In genomic region chr5:127072861-127073846, GRCh38 we compare ENCODE assay signal across 8 cellular contexts. TPM values are rescaled to one million over a fixed set of nuclear protein-coding genes. Genes with fewer than 3 reads are reported as not detected.
A peak's percentile ranks its signal among the peaks of the same experiment; 100 is the strongest.
DNase-seq lines count a peak whose midpoint lies in the region; ATAC-seq lines count a peak whose summit lies in the region.

Gene C5orf63 (minus strand): TSS chr5:127073502. CDS start chr5:127058995, 14,507 bp downstream.

- peak; percentile 28 for DNase-seq in NCI-H345 treated with DMSO at 0.1 percent for 48 hours (lab: John Stamatoyannopoulos, UW; ENCODE audit: unreplicated experiment)
- DNase-seq in activated CD4-positive, alpha-beta memory T cell treated with anti-CD3 and anti-CD28 coated beads for 36 hours = peak; percentile 86
- DNase-seq in effector CD4-positive, alpha-beta T cell = peak; percentile 46
- DNase-seq in stimulated activated effector memory CD8-positive, alpha-beta T cell treated with anti-CD3 and anti-CD28 coated beads, Interleukin-12 subunit alpha, Interleukin-12 subunit beta, amount 100 ng/mL, for 72 hours (ENCODE audit: low spot score in 2 of 2) = peak; percentile 56 to 84
- no peak for DNase-seq in NCI-H187 treated with DMSO at 0.1 percent for 48 hours (lab: John Stamatoyannopoulos, UW)

- peak within 1 kb of the TSS; percentile 28 for H3K9ac ChIP-seq in muscle layer of colon (ENCODE audit: low read length)

- H3K4me3 ChIP-seq in muscle layer of colon (ENCODE audit: low read depth in 1 of 2, low read length in 2 of 2) = peak within 1 kb of the TSS; percentile 59 to 79

- H3K27me3 ChIP-seq in muscle layer of colon (ENCODE audit: control insufficient read depth in 1 of 2, insufficient read depth in 2 of 2, low read length in 2 of 2) = no peaks in the 10 kb centered on the region

- H3K36me3 Mint-ChIP-seq in activated CD4-positive, alpha-beta memory T cell treated with anti-CD3 and anti-CD28 coated beads for 36 hours = peaks cover 6% of the 10 kb centered on the region
- peaks cover 5% of the 10 kb centered on the region for H3K36me3 Mint-ChIP-seq in stimulated activated effector memory CD8-positive, alpha-beta T cell treated with anti-CD3 and anti-CD28 coated beads, Interleukin-12 subunit alpha, Interleukin-12 subunit beta, amount 100 ng/mL, for 72 hours

- ATAC-seq in GM18508 (IDR thresholded peaks at IDR 0.05; ENCODE audit: insufficient read depth, unreplicated experiment) = peak; percentile 94
- peak; percentile 99 for ATAC-seq in HG02759 (IDR thresholded peaks at IDR 0.05; ENCODE audit: unreplicated experiment)
- ATAC-seq in stimulated activated effector memory CD8-positive, alpha-beta T cell treated with anti-CD3 and anti-CD28 coated beads, Interleukin-12 subunit alpha, Interleukin-12 subunit beta, amount 100 ng/mL, for 72 hours = peak; percentile 97

- H3K9me3 ChIP-seq in muscle layer of colon (ENCODE audit: low read length) = no peaks in the 10 kb centered on the region

- intact Hi-C loops in activated CD4-positive, alpha-beta memory T cell treated with anti-CD3 and anti-CD28 coated beads for 36 hours (cut with micrococcal nuclease) = loop anchor here (1.0 to 5.0 kb wide), 5 partner anchors 43 to 396 kb away; partner anchors contain the start of gene MARCHF3

- H3K27ac ChIP-seq in muscle layer of colon (ENCODE audit: low read depth, low read length) = peak within 1 kb of the TSS; percentile 31

- no peaks in the 10 kb centered on the region for H3K9me3 Mint-ChIP-seq in activated CD4-positive, alpha-beta memory T cell treated with anti-CD3 and anti-CD28 coated beads for 36 hours
- H3K9me3 Mint-ChIP-seq in stimulated activated effector memory CD8-positive, alpha-beta T cell treated with anti-CD3 and anti-CD28 coated beads, Interleukin-12 subunit alpha, Interleukin-12 subunit beta, amount 100 ng/mL, for 72 hours = peaks cover 3% of the 10 kb centered on the region

- POLR2A ChIA-PET in activated CD4-positive, alpha-beta memory T cell treated with anti-CD3 and anti-CD28 coated beads for 36 hours (lab: Charles Lee) = interaction anchor here (0.7 to 1.1 kb wide), 5 partner anchors 15 to 311 kb away, joined by 3 to 6 read pairs (median 3); partner anchors contain the start of gene MARCHF3

- H3K27ac Mint-ChIP-seq in activated CD4-positive, alpha-beta memory T cell treated with anti-CD3 and anti-CD28 coated beads for 36 hours = peak within 1 kb of the TSS; percentile 79
- H3K27ac Mint-ChIP-seq in stimulated activated effector memory CD8-positive, alpha-beta T cell treated with anti-CD3 and anti-CD28 coated beads, Interleukin-12 subunit alpha, Interleukin-12 subunit beta, amount 100 ng/mL, for 72 hours = peak within 1 kb of the TSS; percentile 90

- CTCF ChIA-PET in activated CD4-positive, alpha-beta memory T cell treated with anti-CD3 and anti-CD28 coated beads for 36 hours (lab: Charles Lee) = interaction anchor here (0.7 to 1.1 kb wide), 4 partner anchors 167 to 420 kb away, joined by 3 read pairs; partner anchors contain the start of gene LMNB1

- peaks cover 4% of the 10 kb centered on the region for H3K4me1 ChIP-seq in muscle layer of colon (ENCODE audit: insufficient read depth, low read length)

- H3K4me3 Mint-ChIP-seq in activated CD4-positive, alpha-beta memory T cell treated with anti-CD3 and anti-CD28 coated beads for 36 hours = peak within 1 kb of the TSS; percentile 85
- H3K4me3 Mint-ChIP-seq in stimulated activated effector memory CD8-positive, alpha-beta T cell treated with anti-CD3 and anti-CD28 coated beads, Interleukin-12 subunit alpha, Interleukin-12 subunit beta, amount 100 ng/mL, for 72 hours = peak within 1 kb of the TSS; percentile 85

- H3K36me3 ChIP-seq in muscle layer of colon (ENCODE audit: insufficient read depth, low read length) = no peaks in the 10 kb centered on the region

- H3K4me1 Mint-ChIP-seq in activated CD4-positive, alpha-beta memory T cell treated with anti-CD3 and anti-CD28 coated beads for 36 hours (ENCODE audit: low read depth) = peaks cover 10% of the 10 kb centered on the region
- H3K4me1 Mint-ChIP-seq in stimulated activated effector memory CD8-positive, alpha-beta T cell treated with anti-CD3 and anti-CD28 coated beads, Interleukin-12 subunit alpha, Interleukin-12 subunit beta, amount 100 ng/mL, for 72 hours = peaks cover 13% of the 10 kb centered on the region

- H3K27me3 Mint-ChIP-seq in activated CD4-positive, alpha-beta memory T cell treated with anti-CD3 and anti-CD28 coated beads for 36 hours = no peaks in the 10 kb centered on the region

RNA-seq across cellular contexts. Expression of gene C5orf63, which starts in this region (rescaled TPM):
- total RNA-seq in activated CD4-positive, alpha-beta memory T cell treated with anti-CD3 and anti-CD28 coated beads for 36 hours = 1 to 10 TPM; 9.4 to 9.7 TPM
